ENCODE assay signal across 10 cellular contexts in the genomic region with DNA sequence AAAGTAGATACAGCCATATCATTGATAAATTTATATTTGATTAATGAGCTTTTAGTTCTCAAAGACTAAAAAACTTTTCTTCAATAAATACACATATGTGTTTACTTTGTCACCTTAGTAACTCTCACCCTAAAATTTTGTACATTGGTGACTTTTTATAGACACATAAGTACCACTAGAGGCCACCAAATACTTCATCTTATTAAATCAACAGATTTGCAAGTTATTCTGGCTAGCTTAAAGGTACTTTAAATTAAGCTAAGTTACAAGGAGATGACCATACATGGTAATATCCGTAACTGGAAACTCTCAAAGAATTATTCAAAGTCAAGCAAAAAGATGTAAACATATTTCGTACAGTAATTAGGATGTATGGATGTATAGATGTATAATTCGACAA.
DNase-seq lines count a peak whose midpoint lies in the region; ATAC-seq and TF ChIP-seq lines count a peak whose summit lies in the region.
"Had no signal": no experiment of that assay in that cellular context is flagged by ENCODE, and none has a peak within 500 bp of the region (broad histone marks: within the 10 kb centered on the region; RNA-seq: fewer than 3 reads in every experiment).

No MANE protein-coding gene starts in this region.

- no peak overlapping the region for H3K27ac ChIP-seq in A673 (ENCODE audit: low read depth, low read length, poor library complexity, severe bottlenecking)
- H3K27ac ChIP-seq in GM23338 (ENCODE audit: low read depth), result no peak overlapping the region

- no peaks in the 10 kb centered on the region for H3K9me3 ChIP-seq in A673 (ENCODE audit: low read depth, low read length, poor library complexity, severe bottlenecking)

- no peaks in the 10 kb centered on the region for H3K9me2 ChIP-seq in GM23338 (ENCODE audit: insufficient read depth)

- POLR2A ChIA-PET in A673 (lab: Charles Lee; ENCODE audit: low non-redundant PET), result no interaction called here

- TF ChIP-seq CTCF in A673 (conservative IDR thresholded peaks at IDR 0.05; ENCODE audit: low read depth, low read length) (peak; percentile 57), GM23338 (conservative IDR thresholded peaks at IDR 0.05; ENCODE audit: low read depth in 2 of 2) (peak in 1 of 2 experiments; percentile 52; a peak in 3 of 4 replicates), fibroblast of the aortic adventitia (IDR thresholded peaks at IDR 0.05; ENCODE audit: insufficient read depth, low read length) (peak; percentile 26)

- no peaks in the 10 kb centered on the region for H3F3A ChIP-seq in GM23338 (replicated peaks; ENCODE audit: low read depth)

- H3K4me3 Mint-ChIP-seq in GM23338, result no peak overlapping the region
- H3K4me3 Mint-ChIP-seq: brain had no signal

- H3K36me3 ChIP-seq in A673 (ENCODE audit: insufficient read depth, low read length, poor library complexity, severe bottlenecking) (no peaks in the 10 kb centered on the region), GM23338 (ENCODE audit: insufficient read depth) (no peaks in the 10 kb centered on the region)

- no peak for ATAC-seq in GM23338
- no peak for ATAC-seq in GM21528 (IDR thresholded peaks at IDR 0.05; ENCODE audit: low FRiP score, unreplicated experiment)

- no peak overlapping the region for H3K4me2 ChIP-seq in GM23338

- no peaks in the 10 kb centered on the region for H3K79me2 ChIP-seq in GM23338 (replicated peaks; ENCODE audit: insufficient read depth)

- H3K9me3 Mint-ChIP-seq in GM23338, result no peaks in the 10 kb centered on the region; the same call in 1 of the 3 replicates

- H3K4me1 ChIP-seq in A673 (ENCODE audit: insufficient read depth, low read length, poor library complexity, severe bottlenecking), result no peaks in the 10 kb centered on the region
- H3K4me1 ChIP-seq in GM23338 (ENCODE audit: insufficient read depth), result no peaks in the 10 kb centered on the region; the same call in 1 of the 2 replicates

- H3K36me3 Mint-ChIP-seq in GM23338 (ENCODE audit: low read depth), result peaks cover 14% of the 10 kb centered on the region; the same call in 2 of the 3 replicates

- no peak overlapping the region for H2AFZ ChIP-seq in GM23338

- no peaks in the 10 kb centered on the region for H3K4me1 Mint-ChIP-seq in GM23338
- H3K4me1 Mint-ChIP-seq: brain had no signal

- BruUV-seq in A673 (replicated peaks; lab: Mats Ljungman, UMichigan), result no TSS peak

- H3K27ac Mint-ChIP-seq in GM23338, result no peak overlapping the region
- H3K27ac Mint-ChIP-seq: brain had no signal

- peaks cover 1% of the 10 kb centered on the region for H3K27me3 Mint-ChIP-seq in GM23338 (ENCODE audit: insufficient read depth, low read depth, poor library complexity)
- H3K27me3 Mint-ChIP-seq: brain had no signal

- intact Hi-C loops in A673 (cut with micrococcal nuclease; ENCODE audit: unreplicated experiment), result no loop called here

- DNase-seq in A673 (ENCODE audit: low spot score), result peak; percentile 51
- DNase-seq in GM23338 (ENCODE audit: low spot score), result peak; percentile 43
- peak; percentile 13 for DNase-seq in RPMI8226
- DNase-seq in fibroblast of the aortic adventitia (ENCODE audit: low read depth), result peak; percentile 59
- DNase-seq in stimulated activated naive CD4-positive, alpha-beta T cell (lab: John Stamatoyannopoulos, UW), result no peak
- no peak for DNase-seq in NCI-H1417 treated with DMSO at 0.1 percent for 48 hours (lab: John Stamatoyannopoulos, UW)
- DNase-seq in stimulated activated CD4-positive, alpha-beta T cell treated with anti-CD3 and anti-CD28 coated beads, Interleukin-4, amount 100 ng/mL, for 1 hour, result no peak
- DNase-seq: Right ventricle myocardium superior had no signal

- CTCF ChIA-PET in A673 (lab: Charles Lee), result interaction anchor here (0.6 to 1.1 kb wide), 2 partner anchors 140 to 185 kb away, joined by 4 read pairs; no protein-coding TSS in a partner anchor

- no peaks in the 10 kb centered on the region for H4K20me1 ChIP-seq in GM23338 (replicated peaks; ENCODE audit: insufficient read depth)

- H3K4me3 ChIP-seq in A673 (ENCODE audit: low read depth, low read length, poor library complexity, severe bottlenecking) (no peak overlapping the region), GM23338 (no peak overlapping the region), fibroblast of the aortic adventitia (ENCODE audit: low read depth, low read length) (no peak overlapping the region)

- H3K27me3 ChIP-seq in A673 (replicated peaks; ENCODE audit: insufficient read depth, low read depth, low read length, poor library complexity) (no peaks in the 10 kb centered on the region), GM23338 (ENCODE audit: insufficient read depth) (no peaks in the 10 kb centered on the region)

TF ChIP-seq in GM23338, 12 proteins besides CTCF, POLR2A, EP300 and RAD21:
- TF ChIP-seq STAT1 (IDR thresholded peaks at IDR 0.05; ENCODE audit: unreplicated experiment), result no peak
- TF ChIP-seq POLR2AphosphoS5 (IDR thresholded peaks at IDR 0.05; ENCODE audit: low read depth), result no peak
- TF ChIP-seq, protein P1, sequence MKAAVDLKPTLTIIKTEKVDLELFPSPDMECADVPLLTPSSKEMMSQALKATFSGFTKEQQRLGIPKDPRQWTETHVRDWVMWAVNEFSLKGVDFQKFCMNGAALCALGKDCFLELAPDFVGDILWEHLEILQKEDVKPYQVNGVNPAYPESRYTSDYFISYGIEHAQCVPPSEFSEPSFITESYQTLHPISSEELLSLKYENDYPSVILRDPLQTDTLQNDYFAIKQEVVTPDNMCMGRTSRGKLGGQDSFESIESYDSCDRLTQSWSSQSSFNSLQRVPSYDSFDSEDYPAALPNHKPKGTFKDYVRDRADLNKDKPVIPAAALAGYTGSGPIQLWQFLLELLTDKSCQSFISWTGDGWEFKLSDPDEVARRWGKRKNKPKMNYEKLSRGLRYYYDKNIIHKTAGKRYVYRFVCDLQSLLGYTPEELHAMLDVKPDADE (IDR thresholded peaks at IDR 0.05), result no peak
- no peak for TF ChIP-seq NANOG (IDR thresholded peaks at IDR 0.05; ENCODE audit: borderline replicate concordance)
- no peak for TF ChIP-seq EZH2phosphoT487 (IDR thresholded peaks at IDR 0.05; ENCODE audit: unreplicated experiment)
- no peak for TF ChIP-seq ZNF114 (CRISPR knock-in tag; IDR thresholded peaks at IDR 0.05)
- TF ChIP-seq ZNF462 (CRISPR knock-in tag; IDR thresholded peaks at IDR 0.05), result no peak
- no peak for TF ChIP-seq CREB1 (CRISPR knock-in tag; IDR thresholded peaks at IDR 0.05; ENCODE audit: low read depth)
- no peak for TF ChIP-seq ZNF331 (CRISPR knock-in tag; IDR thresholded peaks at IDR 0.05; ENCODE audit: low read depth)
TF ChIP-seq in GM23338: peak in this region for 0.

Comparison
In these comparisons a context has a peak if more than half of its experiments do, and no peak if none do; other contexts are left out.
1. DNase-seq: peak in A673 (single experiment), GM23338 (single experiment), RPMI8226 (single experiment) and fibroblast of the aortic adventitia (single experiment); none in stimulated activated naive CD4-positive, alpha-beta T cell (0 of 6), NCI-H1417 treated with DMSO at 0.1 percent for 48 hours (single experiment) and stimulated activated CD4-positive, alpha-beta T cell treated with anti-CD3 and anti-CD28 coated beads, Interleukin-4, amount 100 ng/mL, for 1 hour (single experiment).